ENCODE assay signal across 6 cellular contexts in genomic region chr20:59336551-59336950, GRCh38. TPM values are rescaled to one million over a fixed set of nuclear protein-coding genes. Genes with fewer than 3 reads are reported as not detected.
"Had no signal": no experiment of that assay in that cellular context is flagged by ENCODE, and none has a peak within 500 bp of the region (broad histone marks: within the 10 kb centered on the region; RNA-seq: fewer than 3 reads in every experiment).

No MANE protein-coding gene starts in this region.

- H3K27ac Mint-ChIP-seq: GM23338, H9 had no signal

- H3K4me1 Mint-ChIP-seq: GM23338 had no signal

- H3K9me3 Mint-ChIP-seq: GM23338, H9 had no signal

- ATAC-seq: GM23338, K562 had no signal

- DNase-seq: H9, HCEC 1CT, IMR-90 had no signal

- H3K4me3 Mint-ChIP-seq: GM23338, H9 had no signal

RNA-seq across cellular contexts. Expression of gene EDN3, which starts 36.1 kb away (rescaled TPM):
- total RNA-seq: HT-29, IMR-90, K562 had no signal
